In the genomic region with DNA sequence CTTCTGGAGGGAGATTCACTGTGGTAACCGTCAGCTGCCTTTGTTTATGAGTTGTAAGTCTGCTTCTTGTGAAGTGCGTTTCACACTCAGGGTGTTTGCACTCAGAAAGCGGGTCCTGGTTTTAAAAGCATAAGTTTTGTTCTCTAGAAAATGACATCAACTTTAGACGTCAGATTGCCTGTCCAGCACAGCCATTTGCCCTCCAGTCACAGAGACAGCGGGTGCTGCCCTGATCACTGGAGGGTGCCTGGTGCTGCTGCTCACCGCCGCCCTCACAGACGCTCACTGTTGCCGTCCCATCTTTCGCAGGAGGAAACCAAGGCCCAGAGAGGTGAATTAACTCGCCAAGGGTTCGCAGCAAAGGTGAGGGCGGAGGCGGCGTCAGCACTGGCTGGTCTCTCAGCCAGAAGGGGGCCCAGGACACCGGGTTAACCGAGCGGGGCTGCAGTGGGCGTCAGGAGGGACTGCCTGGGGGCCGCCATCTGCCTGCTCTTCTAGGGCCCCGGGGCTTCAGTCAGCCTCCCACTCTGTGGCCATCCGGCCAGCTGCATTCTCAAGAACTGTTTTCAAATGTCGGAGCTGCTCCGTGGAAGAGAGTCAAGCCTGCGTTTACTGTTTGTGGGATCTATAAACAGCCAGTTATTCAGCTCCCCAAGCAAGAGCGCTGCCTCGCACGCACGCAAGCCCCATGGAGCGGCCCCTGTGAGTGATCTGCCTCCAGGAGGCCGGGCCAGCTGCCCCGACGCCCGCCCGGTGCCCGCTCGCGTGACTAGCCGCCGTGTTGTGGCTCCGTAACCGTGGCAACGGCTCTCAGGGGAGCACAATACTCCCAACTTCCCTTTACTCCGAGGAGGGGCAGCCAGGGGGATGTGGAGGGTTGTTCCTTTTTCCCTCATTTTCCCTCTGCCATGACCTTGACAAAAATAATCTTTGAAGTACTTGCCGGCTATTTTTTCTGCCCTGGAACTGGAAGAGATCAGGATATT, we compare ENCODE assay signal across 1 cellular context.
TF ChIP-seq lines count a peak whose summit lies in the region.

No MANE protein-coding gene starts in this region.

TF ChIP-seq in Ishikawa, 13 proteins besides CTCF, POLR2A, EP300 and RAD21 (continued from another document):
- no peak for TF ChIP-seq REST (IDR thresholded peaks at IDR 0.05; ENCODE audit: low read depth)
- TF ChIP-seq, protein P1, sequence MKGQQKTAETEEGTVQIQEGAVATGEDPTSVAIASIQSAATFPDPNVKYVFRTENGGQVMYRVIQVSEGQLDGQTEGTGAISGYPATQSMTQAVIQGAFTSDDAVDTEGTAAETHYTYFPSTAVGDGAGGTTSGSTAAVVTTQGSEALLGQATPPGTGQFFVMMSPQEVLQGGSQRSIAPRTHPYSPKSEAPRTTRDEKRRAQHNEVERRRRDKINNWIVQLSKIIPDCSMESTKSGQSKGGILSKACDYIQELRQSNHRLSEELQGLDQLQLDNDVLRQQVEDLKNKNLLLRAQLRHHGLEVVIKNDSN (IDR thresholded peaks at IDR 0.05), result peak; percentile 48; the same call in 1 of the 2 replicates
